In the genomic region with DNA sequence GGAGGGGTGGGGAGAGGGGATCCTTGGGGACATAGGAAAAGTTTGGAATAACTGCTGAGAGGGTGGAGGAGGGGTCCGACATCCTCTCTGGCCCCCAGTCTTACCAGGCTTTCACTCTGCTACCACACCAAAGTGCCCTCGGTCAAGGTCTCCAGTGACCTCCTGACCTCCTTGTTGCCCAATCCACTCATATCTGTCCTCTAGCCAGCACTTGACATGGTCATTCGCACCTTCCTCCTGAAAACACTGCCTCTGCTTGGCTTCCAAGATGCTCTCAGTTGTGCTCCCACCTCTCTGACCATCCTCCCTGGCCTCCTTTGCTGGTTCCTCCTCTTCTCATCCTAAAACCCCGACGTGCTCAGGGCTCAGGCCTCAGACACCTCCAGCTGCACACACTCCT, we compare ENCODE assay signal across 29 cellular contexts.
"Had no signal": no experiment of that assay in that cellular context is flagged by ENCODE, and none has a peak within 500 bp of the region (broad histone marks: within the 10 kb centered on the region; RNA-seq: fewer than 3 reads in every experiment).

No MANE protein-coding gene starts in this region.

- H3K4me3 Mint-ChIP-seq: activated CD4-positive, alpha-beta memory T cell treated with anti-CD3 and anti-CD28 coated beads, Interleukin-2, amount 10 ng/mL, durations not matched to agents 7 days and 5 days; activated CD8-positive, alpha-beta memory T cell treated with anti-CD3 and anti-CD28 coated beads, Interleukin-2, amount 10 ng/mL, durations not matched to agents 7 days and 5 days; activated naive CD4-positive, alpha-beta T cell treated with anti-CD3 and anti-CD28 coated beads, Interleukin-2, amount 50 U/mL, for 24 hours; activated naive CD8-positive, alpha-beta T cell treated with anti-CD3 and anti-CD28 coated beads, Interleukin-2, amount 50 U/mL, for 24 hours; dendritic cell treated with granulocyte-macrophage colony-stimulating factor and Interleukin-4, amounts not matched to agents 40 ng/mL and 50 ng/mL, for 4 days; mesothelial cell of epicardium; naive thymus-derived CD4-positive, alpha-beta T cell; stimulated activated memory B cell treated with anti-CD40 and anti-IgM and Interleukin-4, amounts not matched to agents 10 μg/mL and 1 μg/mL and 100 μg/mL, for 72 hours; stimulated activated naive CD8-positive, alpha-beta T cell treated with anti-CD3 and anti-CD28 coated beads, Interleukin-15, amount 100 ng/mL, for 72 hours; T-helper 17 cell; type B pancreatic cell had no signal

- ATAC-seq: activated CD4-positive, CD25-positive, alpha-beta regulatory T cell treated with anti-CD3 and anti-CD28 coated beads, Interleukin-2, amount 50 U/mL, for 24 hours; activated CD8-positive, alpha-beta memory T cell treated with anti-CD3 and anti-CD28 coated beads, Interleukin-2, amount 10 ng/mL, durations not matched to agents 7 days and 5 days; activated naive CD8-positive, alpha-beta T cell treated with anti-CD3 and anti-CD28 coated beads, Interleukin-2, amount 50 U/mL, for 24 hours; gastroesophageal sphincter; left cardiac atrium; naive thymus-derived CD4-positive, alpha-beta T cell; psoas muscle; stimulated activated memory B cell treated with anti-CD40 and anti-IgM and Interleukin-4, amounts not matched to agents 10 μg/mL and 1 μg/mL and 100 μg/mL, for 72 hours; stimulated activated naive CD8-positive, alpha-beta T cell treated with anti-CD3 and anti-CD28 coated beads, Interleukin-15, amount 100 ng/mL, for 72 hours; T-helper 17 cell had no signal

- H3K9ac ChIP-seq: parathyroid adenoma had no signal

- H2AFZ ChIP-seq: parathyroid adenoma had no signal

- H3K36me3 ChIP-seq: gastroesophageal sphincter, uterus, WERI-Rb-1 had no signal

- H3K4me2 ChIP-seq: smooth muscle cell had no signal

- H3K36me3 Mint-ChIP-seq: activated CD8-positive, alpha-beta memory T cell treated with anti-CD3 and anti-CD28 coated beads, Interleukin-2, amount 10 ng/mL, durations not matched to agents 7 days and 5 days; activated naive CD4-positive, alpha-beta T cell treated with anti-CD3 and anti-CD28 coated beads, Interleukin-2, amount 50 U/mL, for 24 hours; stimulated activated memory B cell treated with anti-CD40 and anti-IgM and Interleukin-4, amounts not matched to agents 10 μg/mL and 1 μg/mL and 100 μg/mL, for 72 hours; type B pancreatic cell had no signal

- H3K9me3 Mint-ChIP-seq: activated naive CD8-positive, alpha-beta T cell treated with anti-CD3 and anti-CD28 coated beads, Interleukin-2, amount 50 U/mL, for 24 hours; type B pancreatic cell had no signal

- H3K4me1 Mint-ChIP-seq: activated CD4-positive, alpha-beta memory T cell treated with anti-CD3 and anti-CD28 coated beads, Interleukin-2, amount 10 ng/mL, durations not matched to agents 7 days and 5 days; activated CD8-positive, alpha-beta memory T cell treated with anti-CD3 and anti-CD28 coated beads, Interleukin-2, amount 10 ng/mL, durations not matched to agents 7 days and 5 days; activated naive CD4-positive, alpha-beta T cell treated with anti-CD3 and anti-CD28 coated beads, Interleukin-2, amount 50 U/mL, for 24 hours; activated naive CD8-positive, alpha-beta T cell treated with anti-CD3 and anti-CD28 coated beads, Interleukin-2, amount 50 U/mL, for 24 hours; mesothelial cell of epicardium; stimulated activated memory B cell treated with anti-CD40 and anti-IgM and Interleukin-4, amounts not matched to agents 10 μg/mL and 1 μg/mL and 100 μg/mL, for 72 hours; stimulated activated naive CD8-positive, alpha-beta T cell treated with anti-CD3 and anti-CD28 coated beads, Interleukin-15, amount 100 ng/mL, for 72 hours had no signal

- H3K4me3 ChIP-seq: gastroesophageal sphincter, psoas muscle, smooth muscle cell, uterus had no signal

- H3K27ac ChIP-seq: gastroesophageal sphincter, parathyroid adenoma, psoas muscle, uterus, WERI-Rb-1 had no signal

- DNase-seq: activated CD4-positive, alpha-beta memory T cell treated with anti-CD3 and anti-CD28 coated beads, Interleukin-2, amount 10 ng/mL, durations not matched to agents 7 days and 5 days; activated CD4-positive, alpha-beta T cell treated with anti-CD3 and anti-CD28 coated beads for 48 hours; activated CD8-positive, alpha-beta memory T cell treated with anti-CD3 and anti-CD28 coated beads, Interleukin-2, amount 10 ng/mL, durations not matched to agents 7 days and 5 days; activated naive CD8-positive, alpha-beta T cell treated with anti-CD3 and anti-CD28 coated beads, Interleukin-2, amount 50 U/mL, for 24 hours; amygdala; caudate nucleus; hippocampal formation; left cardiac atrium; naive thymus-derived CD4-positive, alpha-beta T cell; psoas muscle; stimulated activated CD4-positive, alpha-beta T cell treated with anti-CD3 and anti-CD28 coated beads, Interleukin-1b, Interleukin-23, amount 100 ng/mL, for 48 hours; stimulated activated CD4-positive, alpha-beta T cell treated with anti-CD3 and anti-CD28 coated beads, Interleukin-4, amount 100 ng/mL, for 4 hours; stimulated activated CD8-positive, alpha-beta memory T cell treated with anti-CD3 and anti-CD28 coated beads, Interleukin-4, amount 100 ng/mL, for 48 hours; stimulated activated naive CD8-positive, alpha-beta T cell treated with anti-CD3 and anti-CD28 coated beads, Interleukin-15, amount 100 ng/mL, for 72 hours; substantia nigra; T-helper 17 cell; T1000; uterus; WERI-Rb-1 had no signal

- H3K27ac Mint-ChIP-seq: activated CD4-positive, alpha-beta memory T cell treated with anti-CD3 and anti-CD28 coated beads, Interleukin-2, amount 10 ng/mL, durations not matched to agents 7 days and 5 days; activated CD8-positive, alpha-beta memory T cell treated with anti-CD3 and anti-CD28 coated beads, Interleukin-2, amount 10 ng/mL, durations not matched to agents 7 days and 5 days; activated naive CD4-positive, alpha-beta T cell treated with anti-CD3 and anti-CD28 coated beads, Interleukin-2, amount 50 U/mL, for 24 hours; activated naive CD8-positive, alpha-beta T cell treated with anti-CD3 and anti-CD28 coated beads, Interleukin-2, amount 50 U/mL, for 24 hours; activated T-helper 2 cell treated with anti-CD3 and anti-CD28 coated beads, Interferon-gamma antibody, Interleukin-2, Interleukin-4, amounts not matched to agents 10 μg/mL and 5 μg/mL and 100 μg/mL, durations not matched to agents 14 hours and 24 hours and 36 hours; dendritic cell treated with granulocyte-macrophage colony-stimulating factor and Interleukin-4, amounts not matched to agents 40 ng/mL and 50 ng/mL, for 4 days; mesothelial cell of epicardium; stimulated activated memory B cell treated with anti-CD40 and anti-IgM and Interleukin-4, amounts not matched to agents 10 μg/mL and 1 μg/mL and 100 μg/mL, for 72 hours; T-helper 17 cell; type B pancreatic cell had no signal

- H3K79me2 ChIP-seq: parathyroid adenoma had no signal
